Comparison of ENCODE assay signal across 30 cellular contexts in genomic region chr13:102367836-102368235, GRCh38. TPM values are rescaled to one million over a fixed set of nuclear protein-coding genes. Genes with fewer than 3 reads are reported as not detected.
"Had no signal": no experiment of that assay in that cellular context is flagged by ENCODE, and none has a peak within 500 bp of the region (broad histone marks: within the 10 kb centered on the region; RNA-seq: fewer than 3 reads in every experiment).

No MANE protein-coding gene starts in this region.

- H3K36me3 Mint-ChIP-seq: activated naive CD8-positive, alpha-beta T cell had no signal

- H3K27ac ChIP-seq: esophagus muscularis mucosa, foreskin keratinocyte, gastrocnemius medialis, WERI-Rb-1 had no signal

- H3K27ac Mint-ChIP-seq: activated B cell treated with CpG ODN at 0.5 μM for 24 hours; activated CD8-positive, alpha-beta T cell treated with anti-CD3 and anti-CD28 coated beads for 36 hours; activated naive CD8-positive, alpha-beta T cell; activated T-helper 17 cell treated with anti-CD3 and anti-CD28 coated beads, Interleukin-2, amount 50 U/mL, for 72 hours; effector memory CD8-positive, alpha-beta T cell; T-helper 17 cell; T-helper 2 cell treated with Interferon-gamma antibody and Interleukin-4, amounts not matched to agents 5 μg/mL and 100 μg/mL, for 36 hours had no signal

- H3K27me3 ChIP-seq: esophagus muscularis mucosa, foreskin keratinocyte, gastrocnemius medialis had no signal

- H3K4me3 Mint-ChIP-seq: activated B cell treated with CpG ODN at 0.5 μM for 24 hours; activated CD8-positive, alpha-beta T cell treated with anti-CD3 and anti-CD28 coated beads for 36 hours; activated naive CD8-positive, alpha-beta T cell; activated T-cell treated with anti-CD3 and anti-CD28 coated beads, Interleukin-2, amount 50 U/mL, for 4 hours; activated T-helper 17 cell treated with anti-CD3 and anti-CD28 coated beads, Interleukin-2, amount 50 U/mL, for 72 hours; effector memory CD8-positive, alpha-beta T cell; T-helper 17 cell; T-helper 2 cell treated with Interferon-gamma antibody and Interleukin-4, amounts not matched to agents 5 μg/mL and 100 μg/mL, for 36 hours had no signal

- DNase-seq: activated B cell treated with CpG ODN at 0.5 μM for 24 hours; activated CD4-positive, alpha-beta T cell treated with anti-CD3 and anti-CD28 coated beads for 48 hours; activated CD4-positive, alpha-beta T cell treated with anti-CD3 and anti-CD28 coated beads, Interleukin-2, amount 50 U/mL, for 1 hour; activated CD4-positive, alpha-beta T cell treated with anti-CD3 and anti-CD28 coated beads, Interleukin-2, amount 50 U/mL, for 48 hours; activated CD8-positive, alpha-beta memory T cell treated with anti-CD3 and anti-CD28 coated beads for 24 hours; activated CD8-positive, alpha-beta T cell treated with anti-CD3 and anti-CD28 coated beads for 36 hours; activated effector memory CD4-positive, alpha-beta T cell treated with Interleukin-2 at 50 U/mL for 16 hours; activated gamma-delta T cell treated with Interleukin-2 at 50 U/mL for 16 hours; activated naive CD4-positive, alpha-beta T cell treated with anti-CD3 and anti-CD28 coated beads, Interleukin-2, amount 50 U/mL, for 16 hours; activated naive CD4-positive, alpha-beta T cell treated with Interleukin-2 at 50 U/mL for 16 hours; activated T-cell treated with anti-CD3 and anti-CD28 coated beads, Interleukin-2, amount 50 U/mL, for 4 hours; amniotic stem cell; anterior cingulate cortex; caudate nucleus; cortex of kidney; dermis blood vessel endothelial cell; effector CD4-positive, alpha-beta T cell; effector memory CD8-positive, alpha-beta T cell; erythroblast; foreskin keratinocyte; gastrocnemius medialis; head of caudate nucleus; T-helper 1 cell; T-helper 17 cell; T1000; WERI-Rb-1 had no signal

- H3K4me3 ChIP-seq: esophagus muscularis mucosa, gastrocnemius medialis had no signal

- H3K36me3 ChIP-seq: esophagus muscularis mucosa, gastrocnemius medialis, WERI-Rb-1 had no signal

- H3K4me1 ChIP-seq: foreskin keratinocyte, gastrocnemius medialis had no signal

- H3K9me3 ChIP-seq: esophagus muscularis mucosa, gastrocnemius medialis had no signal

- H3K9me3 Mint-ChIP-seq: activated B cell treated with CpG ODN at 0.5 μM for 24 hours; activated CD8-positive, alpha-beta T cell treated with anti-CD3 and anti-CD28 coated beads for 36 hours; activated T-cell treated with anti-CD3 and anti-CD28 coated beads, Interleukin-2, amount 50 U/mL, for 4 hours; activated T-helper 17 cell treated with anti-CD3 and anti-CD28 coated beads, Interleukin-2, amount 50 U/mL, for 72 hours; effector memory CD8-positive, alpha-beta T cell; T-helper 2 cell treated with Interferon-gamma antibody and Interleukin-4, amounts not matched to agents 5 μg/mL and 100 μg/mL, for 36 hours had no signal

- H3K4me1 Mint-ChIP-seq: activated B cell treated with CpG ODN at 0.5 μM for 24 hours; activated T-helper 17 cell treated with anti-CD3 and anti-CD28 coated beads, Interleukin-2, amount 50 U/mL, for 72 hours; T-helper 17 cell had no signal

RNA-seq across cellular contexts. Expression of gene FGF14, which starts 34.0 kb away (rescaled TPM):
- total RNA-seq: activated B cell treated with CpG ODN at 0.5 μM for 24 hours; activated CD8-positive, alpha-beta T cell treated with anti-CD3 and anti-CD28 coated beads for 36 hours; activated T-cell treated with anti-CD3 and anti-CD28 coated beads, Interleukin-2, amount 50 U/mL, for 4 hours; activated T-helper 17 cell treated with anti-CD3 and anti-CD28 coated beads, Interleukin-2, amount 50 U/mL, for 72 hours; foreskin keratinocyte; T-helper 17 cell had no signal
- polyA plus RNA-seq: foreskin keratinocyte had no signal
